Comparison of ENCODE assay signal across 10 cellular contexts in the genomic region with DNA sequence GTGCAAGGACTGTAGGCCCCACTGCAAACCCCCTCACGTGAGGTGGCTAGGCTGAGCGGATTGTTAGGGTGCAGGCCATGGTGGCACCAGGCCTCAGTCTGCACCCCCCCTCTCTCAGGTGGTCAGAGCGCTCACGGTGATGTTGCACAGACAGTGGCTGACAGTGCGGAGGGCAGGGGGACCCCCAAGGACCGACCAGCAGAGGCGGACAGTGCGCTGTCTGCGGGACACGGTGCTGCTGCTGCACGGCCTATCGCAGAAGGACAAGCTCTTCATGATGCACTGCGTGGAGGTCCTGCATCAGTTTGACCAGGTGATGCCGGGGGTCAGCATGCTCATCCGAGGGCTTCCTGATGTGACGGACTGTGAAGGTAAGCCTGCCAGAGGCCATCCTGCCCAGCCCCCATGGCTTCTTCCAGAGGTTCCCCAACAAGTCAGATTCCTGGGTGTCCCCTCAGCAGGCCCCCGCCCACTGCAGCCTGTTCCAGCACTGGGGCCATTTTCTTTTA. TPM values are rescaled to one million over a fixed set of nuclear protein-coding genes. Genes with fewer than 3 reads are reported as not detected.
A peak's percentile ranks its signal among the peaks of the same experiment; 100 is the strongest.
DNase-seq lines count a peak whose midpoint lies in the region; ATAC-seq and TF ChIP-seq lines count a peak whose summit lies in the region.
"Had no signal": no experiment of that assay in that cellular context is flagged by ENCODE, and none has a peak within 500 bp of the region (broad histone marks: within the 10 kb centered on the region; RNA-seq: fewer than 3 reads in every experiment).

No MANE protein-coding gene starts in this region.

- peaks cover 39% of the 10 kb centered on the region for H3K4me1 ChIP-seq in upper lobe of right lung

- H3K27me3 ChIP-seq in upper lobe of right lung, result no peaks in the 10 kb centered on the region
- H3K27me3 ChIP-seq: BE2C had no signal

- H3K27ac ChIP-seq in upper lobe of right lung, result peak overlapping the region; percentile 100

- TF ChIP-seq CTCF in upper lobe of right lung (IDR thresholded peaks at IDR 0.05) (no peak), GM10266 (IDR thresholded peaks at IDR 0.05; ENCODE audit: control insufficient read depth, insufficient read depth, low read depth, missing control alignments) (no peak)

- H3K36me3 Mint-ChIP-seq in activated naive CD4-positive, alpha-beta T cell treated with anti-CD3 and anti-CD28 coated beads, Interleukin-2, amount 50 U/mL, for 24 hours, result peaks cover 7% of the 10 kb centered on the region
- H3K36me3 Mint-ChIP-seq in dendritic cell treated with granulocyte-macrophage colony-stimulating factor and Interleukin-4, amounts not matched to agents 40 ng/mL and 50 ng/mL, for 4 days (ENCODE audit: low read depth), result peaks cover 71% of the 10 kb centered on the region
- peaks cover 0 to 36% (median 5%) of the 10 kb centered on the region in 3 donors for H3K36me3 Mint-ChIP-seq in naive thymus-derived CD8-positive, alpha-beta T cell

- peaks cover 52% of the 10 kb centered on the region for H3K4me1 Mint-ChIP-seq in activated naive CD4-positive, alpha-beta T cell treated with anti-CD3 and anti-CD28 coated beads, Interleukin-2, amount 50 U/mL, for 24 hours
- H3K4me1 Mint-ChIP-seq in dendritic cell treated with granulocyte-macrophage colony-stimulating factor and Interleukin-4, amounts not matched to agents 40 ng/mL and 50 ng/mL, for 4 days (ENCODE audit: low read depth), result peaks cover 45% of the 10 kb centered on the region
- peaks cover 22 to 57% (median 55%) of the 10 kb centered on the region in 4 donors for H3K4me1 Mint-ChIP-seq in naive thymus-derived CD8-positive, alpha-beta T cell

- no peaks in the 10 kb centered on the region for H3K9me3 ChIP-seq in upper lobe of right lung
- H3K9me3 ChIP-seq: BE2C had no signal

- no peak for DNase-seq in activated naive CD4-positive, alpha-beta T cell treated with anti-CD3 and anti-CD28 coated beads, Interleukin-2, amount 50 U/mL, for 16 hours
- DNase-seq in naive thymus-derived CD8-positive, alpha-beta T cell, result no peak
- DNase-seq in upper lobe of right lung (no peak), erythroblast (lab: John Stamatoyannopoulos, UW) (no peak), GM10266 (ENCODE audit: extremely low spot score) (no peak)
- DNase-seq in effector CD4-positive, alpha-beta T cell, result no peak
- DNase-seq: activated gamma-delta T cell treated with Interleukin-2 at 50 U/mL for 16 hours had no signal

- POLR2A ChIA-PET in naive thymus-derived CD8-positive, alpha-beta T cell (lab: Charles Lee), result interaction anchor here (1.1 to 1.9 kb wide), 5 partner anchors 8 to 43 kb away, joined by 3 to 16 read pairs (median 7); a partner anchor contains a TSS

- H3K4me3 Mint-ChIP-seq in activated naive CD4-positive, alpha-beta T cell treated with anti-CD3 and anti-CD28 coated beads, Interleukin-2, amount 50 U/mL, for 24 hours, result peak overlapping the region; percentile 94
- H3K4me3 Mint-ChIP-seq in dendritic cell treated with granulocyte-macrophage colony-stimulating factor and Interleukin-4, amounts not matched to agents 40 ng/mL and 50 ng/mL, for 4 days, result no peak overlapping the region
- peak overlapping the region in 2 of 10 donors; percentile 24 to 87 for H3K4me3 Mint-ChIP-seq in naive thymus-derived CD8-positive, alpha-beta T cell

- intact Hi-C loops in dendritic cell treated with granulocyte-macrophage colony-stimulating factor and Interleukin-4, amounts not matched to agents 40 ng/mL and 50 ng/mL, for 4 days (cut with micrococcal nuclease), result loop anchor here (1.0 to 10.0 kb wide), 3 partner anchors 9 to 220 kb away; a partner anchor contains a TSS
- intact Hi-C loops in upper lobe of right lung (cut with DNase I), result loop anchor here (2.0 kb wide), 1 partner anchor 84 kb away; no protein-coding TSS in a partner anchor

- no peak for TF ChIP-seq POLR2A in erythroblast (IDR thresholded peaks at IDR 0.05; ENCODE audit: low read length)

- H3K27ac Mint-ChIP-seq in activated naive CD4-positive, alpha-beta T cell treated with anti-CD3 and anti-CD28 coated beads, Interleukin-2, amount 50 U/mL, for 24 hours, result no peak overlapping the region
- peak overlapping the region; percentile 100 for H3K27ac Mint-ChIP-seq in dendritic cell treated with granulocyte-macrophage colony-stimulating factor and Interleukin-4, amounts not matched to agents 40 ng/mL and 50 ng/mL, for 4 days
- peak overlapping the region in 6 of 10 donors; percentile 38 to 100 (median 86) for H3K27ac Mint-ChIP-seq in naive thymus-derived CD8-positive, alpha-beta T cell

- H3K27me3 Mint-ChIP-seq in activated naive CD4-positive, alpha-beta T cell treated with anti-CD3 and anti-CD28 coated beads, Interleukin-2, amount 50 U/mL, for 24 hours, result no peaks in the 10 kb centered on the region
- H3K27me3 Mint-ChIP-seq in dendritic cell treated with granulocyte-macrophage colony-stimulating factor and Interleukin-4, amounts not matched to agents 40 ng/mL and 50 ng/mL, for 4 days, result no peaks in the 10 kb centered on the region
- no peaks in the 10 kb centered on the region for H3K27me3 Mint-ChIP-seq in naive thymus-derived CD8-positive, alpha-beta T cell

- ATAC-seq in naive thymus-derived CD8-positive, alpha-beta T cell, result no peak
- ATAC-seq in upper lobe of right lung, result no peak

- no peak overlapping the region for H3K4me3 ChIP-seq in upper lobe of right lung

- H3K36me3 ChIP-seq in upper lobe of right lung, result peaks cover 49% of the 10 kb centered on the region

- no peaks in the 10 kb centered on the region for H3K9me3 Mint-ChIP-seq in activated naive CD4-positive, alpha-beta T cell treated with anti-CD3 and anti-CD28 coated beads, Interleukin-2, amount 50 U/mL, for 24 hours
- H3K9me3 Mint-ChIP-seq in dendritic cell treated with granulocyte-macrophage colony-stimulating factor and Interleukin-4, amounts not matched to agents 40 ng/mL and 50 ng/mL, for 4 days, result no peaks in the 10 kb centered on the region
- H3K9me3 Mint-ChIP-seq in naive thymus-derived CD8-positive, alpha-beta T cell, result no peaks in the 10 kb centered on the region

RNA-seq across cellular contexts. Expression of a gene that starts 18.2 kb away (rescaled TPM):
- 10 to 100 TPM; 13.2 to 13.5 TPM for total RNA-seq in naive thymus-derived CD8-positive, alpha-beta T cell
- 10 to 100 TPM in 2 of 3 donors, 1 to 10 TPM in 1; 8.9 to 17.5 (median 13.1) TPM for polyA plus RNA-seq in naive thymus-derived CD8-positive, alpha-beta T cell
- 5.3 TPM for total RNA-seq in upper lobe of right lung

RNA-seq across cellular contexts. Expression of a gene that starts 24.7 kb away (rescaled TPM):
- total RNA-seq in naive thymus-derived CD8-positive, alpha-beta T cell, result 100 to 1,000 TPM; 274 to 291 TPM
- 100 to 1,000 TPM; 714 to 931 (median 847) TPM for polyA plus RNA-seq in naive thymus-derived CD8-positive, alpha-beta T cell
- total RNA-seq in upper lobe of right lung, result 169 TPM

RNA-seq across cellular contexts. Expression of a gene that starts 24.8 kb away (rescaled TPM):
- 1 to 10 TPM; 4.6 to 4.7 TPM for total RNA-seq in naive thymus-derived CD8-positive, alpha-beta T cell
- polyA plus RNA-seq in naive thymus-derived CD8-positive, alpha-beta T cell, result 10 to 100 TPM in 2 of 3 donors, 1 to 10 TPM in 1; 8.6 to 12.9 (median 11.8) TPM
- 11.4 TPM for total RNA-seq in upper lobe of right lung

RNA-seq across cellular contexts. Expression of a gene that starts 34.9 kb away (rescaled TPM):
- 1 to 10 TPM; 2.0 to 3.2 TPM for total RNA-seq in naive thymus-derived CD8-positive, alpha-beta T cell
- not detected for polyA plus RNA-seq in naive thymus-derived CD8-positive, alpha-beta T cell
- 103 TPM for total RNA-seq in upper lobe of right lung

RNA-seq across cellular contexts. Expression of a gene that starts 39.2 kb away (rescaled TPM):
- total RNA-seq in naive thymus-derived CD8-positive, alpha-beta T cell, result 100 to 1,000 TPM; 176 to 186 TPM
- 100 to 1,000 TPM; 341 to 364 (median 359) TPM for polyA plus RNA-seq in naive thymus-derived CD8-positive, alpha-beta T cell
- 163 TPM for total RNA-seq in upper lobe of right lung
